Comparison of ENCODE assay signal across 20 cellular contexts in genomic region chr7:130135208-130136205, GRCh38.
DNase-seq lines count a peak whose midpoint lies in the region; ATAC-seq and TF ChIP-seq lines count a peak whose summit lies in the region.
"Had no signal": no experiment of that assay in that cellular context is flagged by ENCODE, and none has a peak within 500 bp of the region (broad histone marks: within the 10 kb centered on the region; RNA-seq: fewer than 3 reads in every experiment).

No MANE protein-coding gene starts in this region.

- H3K27me3 Mint-ChIP-seq in HFFc6 (ENCODE audit: insufficient read depth): no peaks in the 10 kb centered on the region
- H3K27me3 Mint-ChIP-seq: activated naive CD4-positive, alpha-beta T cell treated with anti-CD3 and anti-CD28 coated beads, Interleukin-2, amount 10 ng/mL, durations not matched to agents 7 days and 5 days; naive thymus-derived CD8-positive, alpha-beta T cell had no signal

- H3K4me3 ChIP-seq in fibroblast of villous mesenchyme (ENCODE audit: low read depth, low read length) (no peak overlapping the region), smooth muscle cell (no peak overlapping the region)
- H3K4me3 ChIP-seq: BLaER1 treated with 17β-estradiol and CSF1 and Interleukin-3, amounts not matched to agents 10 nM and 100 nM; lung; Peyer's patch had no signal

- 70% methylated on average over 10 of the region's 10 CpGs for WGBS in smooth muscle cell (ENCODE audit: low lambda C conversion rate)

- H3K9ac ChIP-seq in smooth muscle cell (ENCODE audit: low read depth): no peak overlapping the region
- H3K9ac ChIP-seq: BLaER1 treated with 17β-estradiol and CSF1 and Interleukin-3, amounts not matched to agents 10 nM and 100 nM had no signal

- H3F3A ChIP-seq in smooth muscle cell (ENCODE audit: low read depth): no peaks in the 10 kb centered on the region

- H3K27ac Mint-ChIP-seq in HFFc6: peak overlapping the region; percentile 47
- H3K27ac Mint-ChIP-seq: activated naive CD4-positive, alpha-beta T cell treated with anti-CD3 and anti-CD28 coated beads, Interleukin-2, amount 10 ng/mL, durations not matched to agents 7 days and 5 days; endodermal cell had no signal

- H3K4me3 Mint-ChIP-seq in HFFc6: peak overlapping the region; percentile 50
- H3K4me3 Mint-ChIP-seq: activated naive CD4-positive, alpha-beta T cell treated with anti-CD3 and anti-CD28 coated beads, Interleukin-2, amount 10 ng/mL, durations not matched to agents 7 days and 5 days; endodermal cell; naive thymus-derived CD8-positive, alpha-beta T cell had no signal

- DNase-seq in HFFc6 (peak; percentile 33), fibroblast of villous mesenchyme (ENCODE audit: low read depth) (peak; percentile 50), smooth muscle cell (lab: John Stamatoyannopoulos, UW; ENCODE audit: unreplicated experiment) (no peak), NCI-H1417 (lab: John Stamatoyannopoulos, UW) (no peak)
- DNase-seq: activated CD8-positive, alpha-beta memory T cell treated with anti-CD3 and anti-CD28 coated beads, Interleukin-2, amount 50 U/mL, for 4 hours; activated naive CD4-positive, alpha-beta T cell treated with anti-CD3 and anti-CD28 coated beads, Interleukin-2, amount 10 ng/mL, durations not matched to agents 7 days and 5 days; DMS79; endodermal cell; foreskin melanocyte; GOT3; naive thymus-derived CD8-positive, alpha-beta T cell; NCI-H2081 treated with DMSO at 0.1 percent for 48 hours; NCI-H748 treated with DMSO at 0.1 percent for 48 hours; Peyer's patch; substantia nigra had no signal

- H3K79me2 ChIP-seq in smooth muscle cell (ENCODE audit: low read depth): no peaks in the 10 kb centered on the region

- H3K36me3 ChIP-seq in smooth muscle cell (ENCODE audit: low read depth): peaks cover 3% of the 10 kb centered on the region

- peak overlapping the region; percentile 26 for H3K27ac ChIP-seq in smooth muscle cell (ENCODE audit: low read depth)
- H3K27ac ChIP-seq: BLaER1 treated with 17β-estradiol and CSF1 and Interleukin-3, amounts not matched to agents 10 nM and 100 nM; Peyer's patch had no signal

- no peak overlapping the region for H2AFZ ChIP-seq in smooth muscle cell (ENCODE audit: low read depth)

- peak overlapping the region; percentile 51 for H3K4me2 ChIP-seq in smooth muscle cell
- H3K4me2 ChIP-seq: BLaER1 treated with 17β-estradiol and CSF1 and Interleukin-3, amounts not matched to agents 10 nM and 100 nM had no signal

- H3K9me3 Mint-ChIP-seq in HFFc6: no peaks in the 10 kb centered on the region
- H3K9me3 Mint-ChIP-seq: activated naive CD4-positive, alpha-beta T cell treated with anti-CD3 and anti-CD28 coated beads, Interleukin-2, amount 10 ng/mL, durations not matched to agents 7 days and 5 days; endodermal cell; naive thymus-derived CD8-positive, alpha-beta T cell had no signal

- no peaks in the 10 kb centered on the region for H3K9me3 ChIP-seq in smooth muscle cell (replicated peaks; ENCODE audit: low read depth)
- H3K9me3 ChIP-seq: BLaER1 treated with 17β-estradiol and CSF1 and Interleukin-3, amounts not matched to agents 10 nM and 100 nM; Peyer's patch had no signal

- H3K36me3 Mint-ChIP-seq in HFFc6 (ENCODE audit: low read depth): peaks cover 16% of the 10 kb centered on the region

- ATAC-seq in SK-N-SH treated with all-trans-retinoic acid at 6 μM for 48 hours (peak; percentile 76), HG02759 (IDR thresholded peaks at IDR 0.05; ENCODE audit: unreplicated experiment) (no peak), HG02642 (IDR thresholded peaks at IDR 0.05; ENCODE audit: poor library complexity, unreplicated experiment) (no peak)
- ATAC-seq: naive thymus-derived CD8-positive, alpha-beta T cell had no signal

- H4K20me1 ChIP-seq in smooth muscle cell (ENCODE audit: low read depth): no peaks in the 10 kb centered on the region

- TF ChIP-seq CTCF in HFFc6 (IDR thresholded peaks at IDR 0.05): no peak
- TF ChIP-seq CTCF in fibroblast of villous mesenchyme (IDR thresholded peaks at IDR 0.05; ENCODE audit: insufficient read depth, low read depth, low read length): no peak
- TF ChIP-seq CTCF in smooth muscle cell (IDR thresholded peaks at IDR 0.05; ENCODE audit: borderline replicate concordance, insufficient read depth, poor library complexity, severe bottlenecking): no peak

- peaks cover 26% of the 10 kb centered on the region for H3K4me1 ChIP-seq in smooth muscle cell (ENCODE audit: low read depth)
- H3K4me1 ChIP-seq: Peyer's patch had no signal

- H3K4me1 Mint-ChIP-seq in HFFc6 (ENCODE audit: low read depth): peaks cover 15% of the 10 kb centered on the region

- no peaks in the 10 kb centered on the region for H3K27me3 ChIP-seq in smooth muscle cell (ENCODE audit: low read depth)
- H3K27me3 ChIP-seq: Peyer's patch had no signal

TF ChIP-seq in SK-N-SH treated with all-trans-retinoic acid at 6 μM for 48 hours, 23 proteins besides CTCF, POLR2A, EP300 and RAD21:
- no peak for TF ChIP-seq PPARA (CRISPR knock-in tag; IDR thresholded peaks at IDR 0.05; ENCODE audit: borderline replicate concordance)
- TF ChIP-seq POU6F1 (CRISPR knock-in tag; IDR thresholded peaks at IDR 0.05; ENCODE audit: borderline replicate concordance, low read depth): no peak

Comparison
In these comparisons a context has a peak if more than half of its experiments do, and no peak if none do; other contexts are left out.
1. DNase-seq: peak in HFFc6 (single experiment) and fibroblast of villous mesenchyme (single experiment); none in smooth muscle cell (single experiment) and NCI-H1417 (0 of 3).